In genomic region chr19:9818175-9818733, GRCh38 we compare ENCODE assay signal across 8 cellular contexts. TPM values are rescaled to one million over a fixed set of nuclear protein-coding genes. Genes with fewer than 3 reads are reported as not detected.
A peak's percentile ranks its signal among the peaks of the same experiment; 100 is the strongest.
DNase-seq lines count a peak whose midpoint lies in the region; ATAC-seq lines count a peak whose summit lies in the region.

No MANE protein-coding gene starts in this region.

- H3K4me1 Mint-ChIP-seq in activated CD4-positive, alpha-beta memory T cell treated with anti-CD3 and anti-CD28 coated beads, Interleukin-2, amount 10 ng/mL, durations not matched to agents 7 days and 5 days: peaks cover 32% of the 10 kb centered on the region
- peaks cover 19% of the 10 kb centered on the region for H3K4me1 Mint-ChIP-seq in stimulated activated effector memory CD8-positive, alpha-beta T cell treated with anti-CD3 and anti-CD28 coated beads, Interleukin-12 subunit alpha, Interleukin-12 subunit beta, amount 100 ng/mL, for 72 hours

- DNase-seq in activated CD4-positive, alpha-beta memory T cell treated with anti-CD3 and anti-CD28 coated beads, Interleukin-2, amount 10 ng/mL, durations not matched to agents 7 days and 5 days: no peak
- no peak for DNase-seq in right cardiac atrium
- DNase-seq in stimulated activated effector memory CD8-positive, alpha-beta T cell treated with anti-CD3 and anti-CD28 coated beads, Interleukin-12 subunit alpha, Interleukin-12 subunit beta, amount 100 ng/mL, for 72 hours (ENCODE audit: low spot score in 2 of 2): no peak
- no peak for DNase-seq in NK-92 treated with Interleukin-12 subunit alpha and Interleukin-12 subunit beta, amount 100 ng/mL, for 24 hours (lab: John Stamatoyannopoulos, UW)
- DNase-seq in NCI-H1105 treated with DMSO at 0.1 percent for 48 hours (lab: John Stamatoyannopoulos, UW): no peak
- no peak for DNase-seq in NCI-H526 (lab: John Stamatoyannopoulos, UW)
- DNase-seq in SW480 (ENCODE audit: low spot score): no peak

- no peaks in the 10 kb centered on the region for H3K27me3 ChIP-seq in right cardiac atrium (ENCODE audit: control insufficient read depth, insufficient read depth)

- H3K4me3 ChIP-seq in right cardiac atrium (ENCODE audit: low read length): peak overlapping the region; percentile 51

- CTCF ChIA-PET in activated CD4-positive, alpha-beta memory T cell treated with anti-CD3 and anti-CD28 coated beads, Interleukin-2, amount 10 ng/mL, durations not matched to agents 7 days and 5 days (lab: Charles Lee): interaction anchor here (0.5 to 1.1 kb wide), 2 partner anchors 9 to 235 kb away, joined by 3 read pairs; no protein-coding TSS in a partner anchor

- H3K36me3 Mint-ChIP-seq in activated CD4-positive, alpha-beta memory T cell treated with anti-CD3 and anti-CD28 coated beads, Interleukin-2, amount 10 ng/mL, durations not matched to agents 7 days and 5 days (ENCODE audit: low read depth): peaks cover 35% of the 10 kb centered on the region
- peaks cover 35% of the 10 kb centered on the region for H3K36me3 Mint-ChIP-seq in stimulated activated effector memory CD8-positive, alpha-beta T cell treated with anti-CD3 and anti-CD28 coated beads, Interleukin-12 subunit alpha, Interleukin-12 subunit beta, amount 100 ng/mL, for 72 hours

- POLR2A ChIA-PET in activated CD4-positive, alpha-beta memory T cell treated with anti-CD3 and anti-CD28 coated beads, Interleukin-2, amount 10 ng/mL, durations not matched to agents 7 days and 5 days (lab: Charles Lee): interaction anchor here (0.7 to 2.0 kb wide), 11 partner anchors 9 to 235 kb away, joined by 3 to 22 read pairs (median 5); partner anchors contain the start of genes PIN1, UBL5 and ZNF846

- H3K27ac ChIP-seq in right cardiac atrium (ENCODE audit: low read length): peak overlapping the region; percentile 91

- H3K27ac Mint-ChIP-seq in activated CD4-positive, alpha-beta memory T cell treated with anti-CD3 and anti-CD28 coated beads, Interleukin-2, amount 10 ng/mL, durations not matched to agents 7 days and 5 days: peak overlapping the region; percentile 93
- peak overlapping the region; percentile 89 for H3K27ac Mint-ChIP-seq in stimulated activated effector memory CD8-positive, alpha-beta T cell treated with anti-CD3 and anti-CD28 coated beads, Interleukin-12 subunit alpha, Interleukin-12 subunit beta, amount 100 ng/mL, for 72 hours

- H3K4me3 Mint-ChIP-seq in activated CD4-positive, alpha-beta memory T cell treated with anti-CD3 and anti-CD28 coated beads, Interleukin-2, amount 10 ng/mL, durations not matched to agents 7 days and 5 days: peak overlapping the region; percentile 88
- peak overlapping the region; percentile 84 for H3K4me3 Mint-ChIP-seq in stimulated activated effector memory CD8-positive, alpha-beta T cell treated with anti-CD3 and anti-CD28 coated beads, Interleukin-12 subunit alpha, Interleukin-12 subunit beta, amount 100 ng/mL, for 72 hours

- H3K9me3 Mint-ChIP-seq in activated CD4-positive, alpha-beta memory T cell treated with anti-CD3 and anti-CD28 coated beads, Interleukin-2, amount 10 ng/mL, durations not matched to agents 7 days and 5 days: peaks cover 24% of the 10 kb centered on the region
- H3K9me3 Mint-ChIP-seq in stimulated activated effector memory CD8-positive, alpha-beta T cell treated with anti-CD3 and anti-CD28 coated beads, Interleukin-12 subunit alpha, Interleukin-12 subunit beta, amount 100 ng/mL, for 72 hours: no peaks in the 10 kb centered on the region

- H3K27me3 Mint-ChIP-seq in activated CD4-positive, alpha-beta memory T cell treated with anti-CD3 and anti-CD28 coated beads, Interleukin-2, amount 10 ng/mL, durations not matched to agents 7 days and 5 days: no peaks in the 10 kb centered on the region

- 4% methylated on average over 39 of the region's 39 CpGs for WGBS in right cardiac atrium

- H3K9me3 ChIP-seq in right cardiac atrium (ENCODE audit: control insufficient read depth, low read length): no peaks in the 10 kb centered on the region

- intact Hi-C loops in right cardiac atrium (cut with DNase I): no loop called here

- peaks cover 2% of the 10 kb centered on the region for H3K4me1 ChIP-seq in right cardiac atrium (ENCODE audit: control insufficient read depth, insufficient read depth, low read length)

- ATAC-seq in HG02571 (IDR thresholded peaks at IDR 0.05; ENCODE audit: unreplicated experiment): peak; percentile 3
- peak; percentile 0 to 7 for ATAC-seq in right cardiac atrium
- ATAC-seq in stimulated activated effector memory CD8-positive, alpha-beta T cell treated with anti-CD3 and anti-CD28 coated beads, Interleukin-12 subunit alpha, Interleukin-12 subunit beta, amount 100 ng/mL, for 72 hours: no peak

RNA-seq across cellular contexts. Expression of gene FBXL12, which starts 0.6 kb away (rescaled TPM):
- 10 to 100 TPM; 18.3 to 20.6 TPM for total RNA-seq in activated CD4-positive, alpha-beta memory T cell treated with anti-CD3 and anti-CD28 coated beads, Interleukin-2, amount 10 ng/mL, durations not matched to agents 7 days and 5 days
- 10 to 100 TPM; 12.2 to 14.5 (median 13.8) TPM for total RNA-seq in right cardiac atrium
- polyA plus RNA-seq in right cardiac atrium: 13.9 TPM

RNA-seq across cellular contexts. Expression of gene UBL5, which starts 9.5 kb away (rescaled TPM):
- total RNA-seq in activated CD4-positive, alpha-beta memory T cell treated with anti-CD3 and anti-CD28 coated beads, Interleukin-2, amount 10 ng/mL, durations not matched to agents 7 days and 5 days: 100 to 1,000 TPM; 339 to 372 TPM
- 100 to 1,000 TPM; 439 to 544 (median 471) TPM for total RNA-seq in right cardiac atrium
- polyA plus RNA-seq in right cardiac atrium: 1,516 TPM

RNA-seq across cellular contexts. Expression of gene PIN1, which starts 16.9 kb away (rescaled TPM):
- total RNA-seq in activated CD4-positive, alpha-beta memory T cell treated with anti-CD3 and anti-CD28 coated beads, Interleukin-2, amount 10 ng/mL, durations not matched to agents 7 days and 5 days: 10 to 100 TPM; 96.0 to 97.0 TPM
- total RNA-seq in right cardiac atrium: 10 to 100 TPM; 81.9 to 98.2 (median 90.2) TPM
- 113 TPM for polyA plus RNA-seq in right cardiac atrium

RNA-seq across cellular contexts. Expression of gene ZNF846, which starts 49.7 kb away (rescaled TPM):
- 1 to 10 TPM; 6.5 to 6.7 TPM for total RNA-seq in activated CD4-positive, alpha-beta memory T cell treated with anti-CD3 and anti-CD28 coated beads, Interleukin-2, amount 10 ng/mL, durations not matched to agents 7 days and 5 days
- total RNA-seq in right cardiac atrium: 10 to 100 TPM in 3 of 4 donors, 1 to 10 TPM in 1; 8.4 to 14.6 (median 14.4) TPM
- 10.9 TPM for polyA plus RNA-seq in right cardiac atrium
